Comparison of ENCODE assay signal across 1 cellular context in genomic region chr1:104760017-104760416, GRCh38.
TF ChIP-seq lines count a peak whose summit lies in the region.

No MANE protein-coding gene starts in this region.

TF ChIP-seq in GM12878, 131 proteins besides CTCF, POLR2A, EP300 and RAD21 (continued from another document):
- TF ChIP-seq ZBTB40 (IDR thresholded peaks at IDR 0.05; ENCODE audit: borderline replicate concordance) = no peak; the same call in 1 of the 2 replicates
- 0 out of 2 replicates have a peak, but pooled peaks have one; percentile 6 for TF ChIP-seq BCL11A (IDR thresholded peaks at IDR 0.05; ENCODE audit: low read depth, low read length)
- no peak for TF ChIP-seq EZH2 (IDR thresholded peaks at IDR 0.05; ENCODE audit: borderline replicate concordance, control insufficient read depth, low read depth, low read length)
- no peak for TF ChIP-seq EGR1 (IDR thresholded peaks at IDR 0.05; ENCODE audit: borderline replicate concordance in 1 of 2, low read depth in 2 of 2, low read length in 2 of 2)
- no peak for TF ChIP-seq USF2 (IDR thresholded peaks at IDR 0.05; ENCODE audit: borderline replicate concordance, low read depth, low read length)
- peak; percentile 46; the same call in 1 of the 2 replicates for TF ChIP-seq FOXM1 (IDR thresholded peaks at IDR 0.05; ENCODE audit: low read depth, low read length)
- no peak for TF ChIP-seq ZNF274 (IDR thresholded peaks at IDR 0.05; ENCODE audit: insufficient read depth, insufficient read length)
- no peak for TF ChIP-seq MYC (IDR thresholded peaks at IDR 0.05; ENCODE audit: insufficient read depth, insufficient read length, insufficient replicate concordance, low read length, severe bottlenecking)
- TF ChIP-seq KAT2A (conservative IDR thresholded peaks at IDR 0.05; ENCODE audit: control insufficient read depth, low read depth, low read length) = no peak
- TF ChIP-seq FOXK2 (IDR thresholded peaks at IDR 0.05) = no peak
- TF ChIP-seq POLR2AphosphoS2 (IDR thresholded peaks at IDR 0.05; ENCODE audit: low read depth, low read length) = no peak
- TF ChIP-seq MTA2 (IDR thresholded peaks at IDR 0.05; ENCODE audit: low read depth) = peak; percentile 50; the same call in 1 of the 2 replicates
- no peak for TF ChIP-seq NFXL1 (IDR thresholded peaks at IDR 0.05; ENCODE audit: borderline replicate concordance)
- no peak for TF ChIP-seq PRDM15 (CRISPR knock-in tag; IDR thresholded peaks at IDR 0.05)
- no peak for TF ChIP-seq KDM1A (IDR thresholded peaks at IDR 0.05; ENCODE audit: borderline replicate concordance)
- TF ChIP-seq NBN (IDR thresholded peaks at IDR 0.05) = no peak
- no peak for TF ChIP-seq MYB (IDR thresholded peaks at IDR 0.05; ENCODE audit: borderline replicate concordance, low read depth, low read length)
- TF ChIP-seq YBX1 (IDR thresholded peaks at IDR 0.05) = no peak
- 0 out of 2 replicates have a peak, but pooled peaks have one; percentile 47 for TF ChIP-seq TBL1XR1 (IDR thresholded peaks at IDR 0.05; ENCODE audit: low read depth, low read length)
- no peak for TF ChIP-seq NR2F1 (conservative IDR thresholded peaks at IDR 0.05)
- TF ChIP-seq EED (IDR thresholded peaks at IDR 0.05; ENCODE audit: low read depth) = no peak
- TF ChIP-seq SPI1 (IDR thresholded peaks at IDR 0.05; ENCODE audit: borderline replicate concordance, insufficient read depth, low read depth, low read length) = peak; percentile 30; the same call in 1 of the 2 replicates
- peak; percentile 71 for TF ChIP-seq ATF7 (IDR thresholded peaks at IDR 0.05; ENCODE audit: low read depth)
- TF ChIP-seq IKZF1 (conservative IDR thresholded peaks at IDR 0.05) = peak; percentile 67
- no peak for TF ChIP-seq ASH2L (IDR thresholded peaks at IDR 0.05; ENCODE audit: borderline replicate concordance, low read depth)
- peak in 1 of 2 experiments; percentile 85; a peak in 2 of 4 replicates for TF ChIP-seq ETV6 (conservative IDR thresholded peaks at IDR 0.05 in 1 of 2, IDR thresholded peaks at IDR 0.05 in 1 of 2; ENCODE audit: borderline replicate concordance in 1 of 2, low read depth in 1 of 2)
- no peak for TF ChIP-seq IRF3 (IDR thresholded peaks at IDR 0.05)
- TF ChIP-seq MEF2A (IDR thresholded peaks at IDR 0.05; ENCODE audit: insufficient read depth, low read depth, low read length) = peak; percentile 96
- TF ChIP-seq ZNF687 (IDR thresholded peaks at IDR 0.05) = no peak
- no peak for TF ChIP-seq POLR2AphosphoS5 (IDR thresholded peaks at IDR 0.05; ENCODE audit: low read length)
- TF ChIP-seq USF1 (IDR thresholded peaks at IDR 0.05; ENCODE audit: borderline replicate concordance, extremely low read length, insufficient read depth, low read depth, low read length) = no peak
- TF ChIP-seq TCF7 (IDR thresholded peaks at IDR 0.05; ENCODE audit: borderline replicate concordance) = peak; percentile 82
- TF ChIP-seq NFIC (IDR thresholded peaks at IDR 0.05; ENCODE audit: low read depth, low read length) = peak; percentile 81
- no peak for TF ChIP-seq SUPT20H (IDR thresholded peaks at IDR 0.05; ENCODE audit: borderline replicate concordance, control insufficient read depth, low read depth, low read length)
- no peak for TF ChIP-seq ZBTB33 (IDR thresholded peaks at IDR 0.05)
- peak; percentile 90; the same call in 1 of the 2 replicates for TF ChIP-seq ZNF217 (IDR thresholded peaks at IDR 0.05)
- no peak for TF ChIP-seq RBBP5 (conservative IDR thresholded peaks at IDR 0.05)
- no peak for TF ChIP-seq BHLHE40 (IDR thresholded peaks at IDR 0.05; ENCODE audit: borderline replicate concordance in 1 of 2, low read depth in 2 of 2, low read length in 1 of 2)
- TF ChIP-seq GABPA (IDR thresholded peaks at IDR 0.05; ENCODE audit: low read depth) = 0 out of 2 replicates have a peak, but pooled peaks have one; percentile 17
- no peak for TF ChIP-seq RFX5 (IDR thresholded peaks at IDR 0.05; ENCODE audit: low read depth, low read length)
- TF ChIP-seq CBX5 (IDR thresholded peaks at IDR 0.05; ENCODE audit: low read depth) = no peak
- TF ChIP-seq SKIL (IDR thresholded peaks at IDR 0.05; ENCODE audit: low read depth, poor library complexity, severe bottlenecking) = peak; percentile 39
- no peak for TF ChIP-seq ESRRA (IDR thresholded peaks at IDR 0.05; ENCODE audit: low read length)
- no peak for TF ChIP-seq GATAD2B (conservative IDR thresholded peaks at IDR 0.05; ENCODE audit: low read depth)
- TF ChIP-seq CBX3 (IDR thresholded peaks at IDR 0.05; ENCODE audit: borderline replicate concordance, low read depth) = no peak
- TF ChIP-seq MEF2B (IDR thresholded peaks at IDR 0.05; ENCODE audit: partially characterized antibody, poor library complexity, severe bottlenecking) = peak; percentile 95
- TF ChIP-seq BMI1 (IDR thresholded peaks at IDR 0.05; ENCODE audit: borderline replicate concordance) = no peak
